ENCODE assay signal across 8 cellular contexts in the genomic region with DNA sequence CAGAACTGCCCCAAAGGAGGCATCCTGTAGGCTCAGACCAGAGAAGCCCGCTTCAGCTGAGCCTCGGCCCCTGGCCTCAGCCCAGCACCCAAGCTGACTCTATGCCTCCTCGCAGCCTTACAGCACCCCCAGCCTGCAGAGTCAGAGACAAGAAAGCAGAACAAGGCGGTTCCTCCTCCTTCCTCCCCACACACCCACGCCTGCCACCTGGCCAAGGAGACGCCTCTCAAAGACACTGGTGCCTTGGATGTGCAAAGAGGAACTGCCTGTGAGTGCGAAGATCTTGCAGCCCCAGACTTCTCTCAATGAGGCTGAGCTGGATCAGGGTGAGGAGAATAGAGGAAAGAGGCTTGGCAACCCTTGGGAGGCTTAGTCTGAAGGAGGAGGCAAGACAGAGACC.
DNase-seq lines count a peak whose midpoint lies in the region; ATAC-seq lines count a peak whose summit lies in the region.

No MANE protein-coding gene starts in this region.

- CTCF ChIA-PET in activated naive CD4-positive, alpha-beta T cell treated with anti-CD3 and anti-CD28 coated beads for 36 hours (lab: Charles Lee), result no interaction called here

- H3K27ac Mint-ChIP-seq in activated naive CD4-positive, alpha-beta T cell treated with anti-CD3 and anti-CD28 coated beads for 36 hours, result no peak overlapping the region
- no peak overlapping the region for H3K27ac Mint-ChIP-seq in central memory CD8-positive, alpha-beta T cell (ENCODE audit: low read depth)

- no peaks in the 10 kb centered on the region for H3K36me3 Mint-ChIP-seq in activated naive CD4-positive, alpha-beta T cell treated with anti-CD3 and anti-CD28 coated beads for 36 hours (ENCODE audit: low read depth)
- peaks cover 2% of the 10 kb centered on the region for H3K36me3 Mint-ChIP-seq in central memory CD8-positive, alpha-beta T cell (ENCODE audit: insufficient read depth)

- peak overlapping the region; percentile 1 for H3K27ac ChIP-seq in temporal lobe (ENCODE audit: low read depth, low read length)

- ATAC-seq in HG03342 (IDR thresholded peaks at IDR 0.05; ENCODE audit: unreplicated experiment), result peak; percentile 85
- peak; percentile 60 for ATAC-seq in central memory CD8-positive, alpha-beta T cell (replicated peaks; ENCODE audit: extremely low read depth, poor library complexity, severe bottlenecking)
- ATAC-seq in HG03354 (IDR thresholded peaks at IDR 0.05; ENCODE audit: poor library complexity, severe bottlenecking, unreplicated experiment), result no peak

- H3K4me3 Mint-ChIP-seq in activated naive CD4-positive, alpha-beta T cell treated with anti-CD3 and anti-CD28 coated beads for 36 hours, result no peak overlapping the region
- H3K4me3 Mint-ChIP-seq in central memory CD8-positive, alpha-beta T cell, result no peak overlapping the region

- peaks cover 8% of the 10 kb centered on the region for H3K27me3 Mint-ChIP-seq in activated naive CD4-positive, alpha-beta T cell treated with anti-CD3 and anti-CD28 coated beads for 36 hours (ENCODE audit: low read depth)
- H3K27me3 Mint-ChIP-seq in central memory CD8-positive, alpha-beta T cell, result peaks cover 66% of the 10 kb centered on the region

- intact Hi-C loops in activated naive CD4-positive, alpha-beta T cell treated with anti-CD3 and anti-CD28 coated beads for 36 hours (cut with micrococcal nuclease), result no loop called here

- H3K9me3 Mint-ChIP-seq in activated naive CD4-positive, alpha-beta T cell treated with anti-CD3 and anti-CD28 coated beads for 36 hours, result no peaks in the 10 kb centered on the region
- no peaks in the 10 kb centered on the region for H3K9me3 Mint-ChIP-seq in central memory CD8-positive, alpha-beta T cell

- peak; percentile 22 for DNase-seq in activated naive CD4-positive, alpha-beta T cell treated with anti-CD3 and anti-CD28 coated beads for 36 hours
- DNase-seq in activated naive CD4-positive, alpha-beta T cell (lab: John Stamatoyannopoulos, UW), result no peak
- DNase-seq in central memory CD8-positive, alpha-beta T cell (ENCODE audit: low spot score in 2 of 2), result no peak
- DNase-seq in stimulated activated naive CD4-positive, alpha-beta T cell (lab: John Stamatoyannopoulos, UW), result no peak
- no peak for DNase-seq in NCI-H748 (lab: John Stamatoyannopoulos, UW; ENCODE audit: unreplicated experiment)

- peaks cover 2% of the 10 kb centered on the region for H3K4me1 Mint-ChIP-seq in activated naive CD4-positive, alpha-beta T cell treated with anti-CD3 and anti-CD28 coated beads for 36 hours (ENCODE audit: low read depth)
- peaks cover 4% of the 10 kb centered on the region for H3K4me1 Mint-ChIP-seq in central memory CD8-positive, alpha-beta T cell
